ENCODE assay signal across 14 cellular contexts in the genomic region with DNA sequence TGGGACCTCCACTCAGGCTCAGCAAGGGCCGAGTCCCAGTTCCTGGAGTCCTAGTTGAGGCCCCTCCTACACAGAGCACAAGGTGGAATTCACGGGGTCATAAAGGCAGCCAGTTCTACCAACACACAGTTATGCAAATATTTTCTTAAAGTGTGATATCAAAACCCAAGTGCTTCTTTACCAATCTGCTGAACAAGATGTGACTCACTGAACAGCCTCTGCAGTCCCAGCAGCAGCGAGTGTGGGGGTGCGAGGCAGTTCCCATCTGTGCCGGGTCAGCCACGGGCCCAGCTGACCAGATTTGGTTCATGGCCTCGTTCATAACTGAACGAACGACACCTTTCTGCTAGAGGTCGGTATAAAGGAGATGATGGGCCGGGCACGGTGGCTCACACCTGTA. TPM values are rescaled to one million over a fixed set of nuclear protein-coding genes. Genes with fewer than 3 reads are reported as not detected.
DNase-seq lines count a peak whose midpoint lies in the region; ATAC-seq and TF ChIP-seq lines count a peak whose summit lies in the region.
"Had no signal": no experiment of that assay in that cellular context is flagged by ENCODE, and none has a peak within 500 bp of the region (broad histone marks: within the 10 kb centered on the region; RNA-seq: fewer than 3 reads in every experiment).

No MANE protein-coding gene starts in this region.

- H3K4me3 ChIP-seq in IMR-90 (ENCODE audit: insufficient read depth, low read depth, low read length) (no peak overlapping the region), mucosa of stomach (ENCODE audit: low read length) (no peak overlapping the region)
- H3K4me3 ChIP-seq: smooth muscle cell had no signal

- no peak overlapping the region for H4K91ac ChIP-seq in IMR-90 (ENCODE audit: insufficient read depth, low read depth, low read length)

- H2AFZ ChIP-seq in IMR-90 (replicated peaks; ENCODE audit: low read length, poor library complexity), result peak overlapping the region; percentile 53

- no peak overlapping the region for H3K14ac ChIP-seq in IMR-90 (replicated peaks; ENCODE audit: low read depth, low read length)

- H4K8ac ChIP-seq in IMR-90 (ENCODE audit: low read depth in 2 of 2, low read length in 2 of 2), result no peak overlapping the region

- CTCF ChIA-PET in IMR-90 (lab: Yijun Ruan, JAX), result interaction anchor here (1.8 kb wide), 1 partner anchor 11 kb away, joined by 6 read pairs; no protein-coding TSS in a partner anchor

- H3K36me3 Mint-ChIP-seq in activated naive CD8-positive, alpha-beta T cell treated with anti-CD3 and anti-CD28 coated beads for 36 hours, result no peaks in the 10 kb centered on the region
- H3K36me3 Mint-ChIP-seq: CD8-positive, alpha-beta memory T cell had no signal

- no peak overlapping the region for H3K9ac ChIP-seq in IMR-90 (ENCODE audit: low read depth, low read length)
- peak overlapping the region; percentile 14 for H3K9ac ChIP-seq in mucosa of stomach (ENCODE audit: low read length)

- H3K4ac ChIP-seq in IMR-90 (ENCODE audit: low read depth, low read length), result no peak overlapping the region

- H3K4me3 Mint-ChIP-seq in activated naive CD8-positive, alpha-beta T cell treated with anti-CD3 and anti-CD28 coated beads for 36 hours, result peak overlapping the region; percentile 77
- H3K4me3 Mint-ChIP-seq: nephron progenitor cell had no signal

- H3K27me3 ChIP-seq in IMR-90 (ENCODE audit: control insufficient read depth, insufficient read depth, low read length) (peaks cover 2% of the 10 kb centered on the region; the same call in 1 of the 2 replicates), mucosa of stomach (ENCODE audit: control insufficient read depth, insufficient read depth, low read length) (peaks cover 37% of the 10 kb centered on the region)

- no peak overlapping the region for H2BK120ac ChIP-seq in IMR-90 (ENCODE audit: low read depth, low read length)

- H4K20me1 ChIP-seq in IMR-90 (ENCODE audit: insufficient read depth, low read length), result no peaks in the 10 kb centered on the region; the same call in 1 of the 2 replicates

- no peak overlapping the region for H3K23ac ChIP-seq in IMR-90 (ENCODE audit: low read depth, low read length)

- H3K4me1 ChIP-seq in IMR-90 (ENCODE audit: control insufficient read depth, insufficient read depth, low read length) (peaks cover 11% of the 10 kb centered on the region), mucosa of stomach (ENCODE audit: control insufficient read depth, insufficient read depth, low read length) (peaks cover 23% of the 10 kb centered on the region)

- dilution Hi-C loops in IMR-90 (cut with HindIII; ENCODE audit: low sequenced_read_pairs, unreplicated experiment), result no loop called here

- H3K4me2 ChIP-seq in IMR-90 (ENCODE audit: low read depth, low read length), result peak overlapping the region; percentile 43; the same call in 1 of the 2 replicates
- H3K4me2 ChIP-seq: smooth muscle cell had no signal

- peaks cover 14% of the 10 kb centered on the region for H3K4me1 Mint-ChIP-seq in activated naive CD8-positive, alpha-beta T cell treated with anti-CD3 and anti-CD28 coated beads for 36 hours

- no peak overlapping the region for H2BK15ac ChIP-seq in IMR-90 (ENCODE audit: low read depth, low read length)

- H3K56ac ChIP-seq in IMR-90 (ENCODE audit: extremely low read depth, insufficient read depth, low read length), result no peak overlapping the region

- H4K5ac ChIP-seq in IMR-90 (ENCODE audit: low read depth, low read length), result no peak overlapping the region; the same call in 1 of the 2 replicates

- H2AK5ac ChIP-seq in IMR-90 (ENCODE audit: low read depth, low read length), result no peak overlapping the region

- peak; percentile 11 for ATAC-seq in IMR-90 (ENCODE audit: low read depth)

- peaks cover 3% of the 10 kb centered on the region for H3K27me3 Mint-ChIP-seq in activated naive CD8-positive, alpha-beta T cell treated with anti-CD3 and anti-CD28 coated beads for 36 hours

- H3K36me3 ChIP-seq in IMR-90 (ENCODE audit: control insufficient read depth, insufficient read depth, low read length) (no peaks in the 10 kb centered on the region), mucosa of stomach (ENCODE audit: control insufficient read depth, insufficient read depth, low read length) (no peaks in the 10 kb centered on the region)
- H3K36me3 ChIP-seq: left lung had no signal

- no peaks in the 10 kb centered on the region for H3K9me3 Mint-ChIP-seq in activated naive CD8-positive, alpha-beta T cell treated with anti-CD3 and anti-CD28 coated beads for 36 hours
- H3K9me3 Mint-ChIP-seq: CD8-positive, alpha-beta memory T cell; nephron progenitor cell had no signal

- intact Hi-C loops in IMR-90 (cut with micrococcal nuclease), result loop anchor here (5.0 kb wide), 1 partner anchor 521 kb away; a partner anchor contains a TSS

- WGBS in IMR-90 (ENCODE audit: extremely low coverage in 2 of 2, insufficient read length in 1 of 2), 2 experiments, result 81% methylated on average over 10 of the region's 12 CpGs; no CpG with 5 or more reads in 1 of the 2 experiments

- H3K79me1 ChIP-seq in IMR-90 (ENCODE audit: low read depth in 1 of 2, low read length in 2 of 2), result peaks cover 6 to 11% of the 10 kb centered on the region in 2 experiments; a peak in 3 of 4 replicates

- no peak overlapping the region for H3K27ac ChIP-seq in IMR-90 (ENCODE audit: insufficient read depth, low read length)
- H3K27ac ChIP-seq: left lung had no signal

- H2BK5ac ChIP-seq in IMR-90 (ENCODE audit: low read depth, low read length, poor library complexity, severe bottlenecking), result no peak overlapping the region

- H3K9me1 ChIP-seq in IMR-90 (ENCODE audit: insufficient read depth, low read length), result peaks cover 6% of the 10 kb centered on the region

- TF ChIP-seq POLR2A in IMR-90 (IDR thresholded peaks at IDR 0.05; ENCODE audit: low read depth, low read length), result no peak

- peak; percentile 30 to 43 for DNase-seq in NCI-H526 (lab: John Stamatoyannopoulos, UW)
- DNase-seq in NCI-H526 treated with DMSO at 0.1 percent for 48 hours (lab: John Stamatoyannopoulos, UW), result no peak
- DNase-seq in IMR-90, result peak; percentile 64
- DNase-seq in activated naive CD8-positive, alpha-beta T cell treated with anti-CD3 and anti-CD28 coated beads for 36 hours, result no peak
- DNase-seq in islet precursor cell, result no peak
- no peak for DNase-seq in middle frontal gyrus (ENCODE audit: extremely low spot score, low spot score)
- no peak for DNase-seq in MV-4-11 (lab: John Stamatoyannopoulos, UW)
- DNase-seq: GOT3, NCI-H524 treated with DMSO at 0.1 percent for 48 hours had no signal

- no TSS peak for BruUV-seq in IMR-90 (replicated peaks; lab: Mats Ljungman, UMichigan)

- H3K18ac ChIP-seq in IMR-90 (ENCODE audit: low read depth, low read length), result no peak overlapping the region

- no peak for TF ChIP-seq CTCF in IMR-90 (conservative IDR thresholded peaks at IDR 0.05; ENCODE audit: low read depth, low read length)

- POLR2A ChIA-PET in IMR-90 (lab: Charles Lee; ENCODE audit: unreplicated experiment), result no interaction called here

- H3K27ac Mint-ChIP-seq in activated naive CD8-positive, alpha-beta T cell treated with anti-CD3 and anti-CD28 coated beads for 36 hours, result peak overlapping the region; percentile 58
- H3K27ac Mint-ChIP-seq: nephron progenitor cell had no signal

- no peak overlapping the region for H2AK9ac ChIP-seq in IMR-90 (replicated peaks; ENCODE audit: low read depth, low read length, poor library complexity)

- H3K9me3 ChIP-seq in IMR-90 (ENCODE audit: control insufficient read depth, insufficient read depth, low read length) (no peaks in the 10 kb centered on the region), mucosa of stomach (ENCODE audit: control insufficient read depth, low read length) (no peaks in the 10 kb centered on the region)
- H3K9me3 ChIP-seq: left lung had no signal

- TF ChIP-seq RAD21 in IMR-90 (IDR thresholded peaks at IDR 0.05; ENCODE audit: low read length), result no peak

- in situ Hi-C loops in IMR-90 (cut with MboI; ENCODE audit: low sequenced_read_pairs), result no loop called here

- H2BK20ac ChIP-seq in IMR-90 (ENCODE audit: low read depth, low read length), result no peak overlapping the region

RNA-seq across cellular contexts. Expression of a gene that starts 4.5 kb away (rescaled TPM):
- total RNA-seq in IMR-90 (2012; rRNA removed), result 8.9 and 9.3 TPM in 2 replicates
- polyA plus RNA-seq in IMR-90 (2012; rRNA removed), result 28.9 and 30.0 TPM in 2 replicates
- 53.8 and 63.8 TPM in 2 replicates for polyA plus RNA-seq in IMR-90 (2012; cell fraction: cytosol; rRNA removed)
- polyA plus RNA-seq in IMR-90 (2012; cell fraction: nucleus; rRNA removed; ENCODE audit: low replicate concordance), result 76.1 and 133 TPM in 2 replicates
- 10 to 100 TPM; 37.8 to 38.6 TPM for total RNA-seq in activated naive CD8-positive, alpha-beta T cell treated with anti-CD3 and anti-CD28 coated beads for 36 hours

RNA-seq across cellular contexts. Expression of a gene that starts 9.1 kb away (rescaled TPM):
- not detected in 2 replicates for total RNA-seq in IMR-90 (2012; rRNA removed)
- polyA plus RNA-seq in IMR-90 (2012; rRNA removed), result not detected in 2 replicates
- 0.03 TPM in 1 of 2 replicates, not detected in the other for polyA plus RNA-seq in IMR-90 (2012; cell fraction: cytosol; rRNA removed)
- 0.03 TPM in 1 of 2 replicates, not detected in the other for polyA plus RNA-seq in IMR-90 (2012; cell fraction: nucleus; rRNA removed; ENCODE audit: low replicate concordance)
- total RNA-seq in activated naive CD8-positive, alpha-beta T cell treated with anti-CD3 and anti-CD28 coated beads for 36 hours, result not detected
- total RNA-seq: CD8-positive, alpha-beta memory T cell had no signal
- polyA plus RNA-seq: CD8-positive, alpha-beta memory T cell had no signal

RNA-seq across cellular contexts. Expression of a gene that starts 20.8 kb away (rescaled TPM):
- total RNA-seq in IMR-90 (2012; rRNA removed), result 7.7 and 8.1 TPM in 2 replicates
- polyA plus RNA-seq in IMR-90 (2012; rRNA removed), result 17.5 and 21.5 TPM in 2 replicates
- 9.7 and 22.3 TPM in 2 replicates for polyA plus RNA-seq in IMR-90 (2012; cell fraction: cytosol; rRNA removed)
- 8.4 and 19.7 TPM in 2 replicates for polyA plus RNA-seq in IMR-90 (2012; cell fraction: nucleus; rRNA removed; ENCODE audit: low replicate concordance)
- total RNA-seq in activated naive CD8-positive, alpha-beta T cell treated with anti-CD3 and anti-CD28 coated beads for 36 hours, result 10 to 100 TPM; 26.4 to 31.8 TPM

RNA-seq across cellular contexts. Expression of a gene that starts 21.3 kb away (rescaled TPM):
- total RNA-seq in IMR-90 (2012; rRNA removed), result 0.28 and 0.36 TPM in 2 replicates
- 1.1 and 1.2 TPM in 2 replicates for polyA plus RNA-seq in IMR-90 (2012; rRNA removed)
- polyA plus RNA-seq in IMR-90 (2012; cell fraction: cytosol; rRNA removed), result 0.80 and 1.9 TPM in 2 replicates
- polyA plus RNA-seq in IMR-90 (2012; cell fraction: nucleus; rRNA removed; ENCODE audit: low replicate concordance), result 1.2 and 2.6 TPM in 2 replicates
- total RNA-seq in activated naive CD8-positive, alpha-beta T cell treated with anti-CD3 and anti-CD28 coated beads for 36 hours, result under 1 TPM; 0.16 to 0.25 TPM

RNA-seq across cellular contexts. Expression of a gene that starts 22.6 kb away (rescaled TPM):
- total RNA-seq in IMR-90 (2012; rRNA removed), result 0.18 and 0.28 TPM in 2 replicates
- polyA plus RNA-seq in IMR-90 (2012; rRNA removed), result 0.09 and 0.11 TPM in 2 replicates
- polyA plus RNA-seq in IMR-90 (2012; cell fraction: cytosol; rRNA removed), result 0.04 and 0.11 TPM in 2 replicates
- 1.0 and 2.4 TPM in 2 replicates for polyA plus RNA-seq in IMR-90 (2012; cell fraction: nucleus; rRNA removed; ENCODE audit: low replicate concordance)
- 1 to 10 TPM; 2.1 to 2.5 TPM for total RNA-seq in activated naive CD8-positive, alpha-beta T cell treated with anti-CD3 and anti-CD28 coated beads for 36 hours

Comparison
In these comparisons a context has a peak if more than half of its experiments do, and no peak if none do; other contexts are left out.
1. DNase-seq: peak in NCI-H526 (2 of 2) and IMR-90 (single experiment); none in NCI-H526 treated with DMSO at 0.1 percent for 48 hours (single experiment), activated naive CD8-positive, alpha-beta T cell treated with anti-CD3 and anti-CD28 coated beads for 36 hours (single experiment), islet precursor cell (single experiment), middle frontal gyrus (single experiment) and MV-4-11 (single experiment).